Comparison of ENCODE assay signal across 8 cellular contexts in the genomic region with DNA sequence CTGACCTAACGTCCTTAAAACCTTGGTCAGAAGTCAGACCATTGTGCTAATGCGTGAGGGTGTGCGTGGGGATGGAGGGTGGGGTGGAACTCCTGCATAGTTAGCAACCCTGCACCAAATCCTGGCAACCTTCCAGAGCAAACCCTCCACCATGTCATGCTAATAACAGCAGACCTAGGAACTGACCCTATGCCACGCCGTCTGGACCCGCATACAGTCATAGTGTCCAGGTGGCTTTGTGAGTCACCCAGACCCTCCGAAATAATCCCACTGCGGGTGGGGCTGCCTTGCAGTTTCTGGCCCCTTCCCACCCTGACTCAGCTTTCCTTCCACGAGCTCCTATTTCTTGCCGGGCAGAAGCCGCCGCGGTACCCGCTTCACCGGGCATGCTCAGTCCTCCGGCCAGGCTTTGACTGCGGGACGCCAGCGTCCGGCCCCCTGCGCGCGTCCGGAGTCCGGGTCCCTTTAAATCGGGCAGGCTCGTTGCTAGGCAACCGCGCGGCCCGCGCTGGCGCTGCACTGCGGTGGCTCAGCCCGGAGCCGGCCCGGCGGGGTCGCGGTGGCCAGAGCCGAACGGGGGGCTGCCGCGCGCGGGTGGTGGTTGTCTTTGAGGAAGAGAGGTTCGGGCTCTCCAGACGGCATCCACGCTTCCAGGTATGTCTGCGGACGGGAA. TPM values are rescaled to one million over a fixed set of nuclear protein-coding genes. Genes with fewer than 3 reads are reported as not detected.
A peak's percentile ranks its signal among the peaks of the same experiment; 100 is the strongest.
DNase-seq lines count a peak whose midpoint lies in the region; ATAC-seq and TF ChIP-seq lines count a peak whose summit lies in the region.

A gene (plus strand): TSS at position 493 of the 673 bp plus-strand sequence. CDS start 7,619 bp downstream, outside the sequence.

- no peaks in the 10 kb centered on the region for H3K36me3 ChIP-seq in right lobe of liver

- intact Hi-C loops in right lobe of liver (cut with DNase I), result no loop called here

- POLR2A ChIA-PET in activated CD4-positive, alpha-beta T cell treated with anti-CD3 and anti-CD28 coated beads, Interleukin-2, amount 10 ng/mL, durations not matched to agents 7 days and 5 days (lab: Charles Lee), result no interaction called here

- CTCF ChIA-PET in activated CD4-positive, alpha-beta T cell treated with anti-CD3 and anti-CD28 coated beads, Interleukin-2, amount 10 ng/mL, durations not matched to agents 7 days and 5 days (lab: Charles Lee), result no interaction called here

- ATAC-seq in right lobe of liver (peak; percentile 49 to 63 (median 56)), GM21526 (IDR thresholded peaks at IDR 0.05; ENCODE audit: low FRiP score, unreplicated experiment) (no peak), HG02623 (IDR thresholded peaks at IDR 0.05; ENCODE audit: unreplicated experiment) (no peak)

- no peaks in the 10 kb centered on the region for H3K4me1 ChIP-seq in right lobe of liver

- no peaks in the 10 kb centered on the region for H3K9me3 Mint-ChIP-seq in activated CD4-positive, alpha-beta T cell treated with anti-CD3 and anti-CD28 coated beads, Interleukin-2, amount 10 ng/mL, durations not matched to agents 7 days and 5 days

- H3K4me3 Mint-ChIP-seq in activated CD4-positive, alpha-beta T cell treated with anti-CD3 and anti-CD28 coated beads, Interleukin-2, amount 10 ng/mL, durations not matched to agents 7 days and 5 days, result peak within 1 kb of the TSS; percentile 36

- peak; percentile 12 for DNase-seq in activated CD4-positive, alpha-beta T cell treated with anti-CD3 and anti-CD28 coated beads, Interleukin-2, amount 10 ng/mL, durations not matched to agents 7 days and 5 days
- DNase-seq in activated CD4-positive, alpha-beta T cell treated with anti-CD3 and anti-CD28 coated beads, Interleukin-2, amount 50 U/mL, for 4 hours, result no peak
- peak; percentile 61 for DNase-seq in NCI-H2227 (lab: John Stamatoyannopoulos, UW; ENCODE audit: unreplicated experiment)
- no peak for DNase-seq in coronary artery (ENCODE audit: low spot score)
- DNase-seq in right lobe of liver, result peak; percentile 48 to 59 (median 49)
- peak; percentile 3 for DNase-seq in stromal cell of bone marrow (ENCODE audit: low read depth)

- H3K9me3 ChIP-seq in right lobe of liver, result no peaks in the 10 kb centered on the region

- 33% methylated on average over 20 of the region's 51 CpGs for WGBS in right lobe of liver (ENCODE audit: insufficient coverage, low coverage, low lambda C conversion rate, missing lambda C conversion rate)

- H3K36me3 Mint-ChIP-seq in activated CD4-positive, alpha-beta T cell treated with anti-CD3 and anti-CD28 coated beads, Interleukin-2, amount 10 ng/mL, durations not matched to agents 7 days and 5 days (ENCODE audit: low read depth), result no peaks in the 10 kb centered on the region

- H3K27ac Mint-ChIP-seq in activated CD4-positive, alpha-beta T cell treated with anti-CD3 and anti-CD28 coated beads, Interleukin-2, amount 10 ng/mL, durations not matched to agents 7 days and 5 days, result no peak within 1 kb of the TSS

- H3K27ac ChIP-seq in coronary artery (no peak within 1 kb of the TSS), right lobe of liver (no peak within 1 kb of the TSS)

- TF ChIP-seq POLR2A in right lobe of liver (IDR thresholded peaks at IDR 0.05), result no peak

- H3K27me3 Mint-ChIP-seq in activated CD4-positive, alpha-beta T cell treated with anti-CD3 and anti-CD28 coated beads, Interleukin-2, amount 10 ng/mL, durations not matched to agents 7 days and 5 days, result peaks cover 5% of the 10 kb centered on the region

- peaks cover 0 to 5% of the 10 kb centered on the region in 2 donors for H3K27me3 ChIP-seq in right lobe of liver

- H3K4me3 ChIP-seq in coronary artery (peak within 1 kb of the TSS; percentile 73), right lobe of liver (peak within 1 kb of the TSS; percentile 18 to 40 (median 37))

- peaks cover 6% of the 10 kb centered on the region for H3K4me1 Mint-ChIP-seq in activated CD4-positive, alpha-beta T cell treated with anti-CD3 and anti-CD28 coated beads, Interleukin-2, amount 10 ng/mL, durations not matched to agents 7 days and 5 days

- no peak for TF ChIP-seq CTCF in coronary artery (IDR thresholded peaks at IDR 0.05)
- TF ChIP-seq CTCF in right lobe of liver (IDR thresholded peaks at IDR 0.05), result no peak

RNA-seq across cellular contexts. Expression of the gene that starts here (rescaled TPM):
- not detected for total RNA-seq in activated CD4-positive, alpha-beta T cell treated with anti-CD3 and anti-CD28 coated beads, Interleukin-2, amount 10 ng/mL, durations not matched to agents 7 days and 5 days
- total RNA-seq in right lobe of liver, result not detected

Comparison
In these comparisons a context has a peak if more than half of its experiments do, and no peak if none do; other contexts are left out.
1. Peak in DNase-seq in activated CD4-positive, alpha-beta T cell treated with anti-CD3 and anti-CD28 coated beads, Interleukin-2, amount 10 ng/mL, durations not matched to agents 7 days and 5 days; RNA of the gene not detected or under 1 TPM.
2. Peak in DNase-seq, ATAC-seq and H3K4me3 ChIP-seq in right lobe of liver; RNA of the gene not detected or under 1 TPM.
3. DNase-seq: peak in NCI-H2227 (single experiment) and stromal cell of bone marrow (single experiment); none in activated CD4-positive, alpha-beta T cell treated with anti-CD3 and anti-CD28 coated beads, Interleukin-2, amount 50 U/mL, for 4 hours (0 of 2) and coronary artery (single experiment).